Comparison of ENCODE assay signal across 28 cellular contexts in genomic region chr3:134680796-134681526, GRCh38. TPM values are rescaled to one million over a fixed set of nuclear protein-coding genes. Genes with fewer than 3 reads are reported as not detected.
"Had no signal": no experiment of that assay in that cellular context is flagged by ENCODE, and none has a peak within 500 bp of the region (broad histone marks: within the 10 kb centered on the region; RNA-seq: fewer than 3 reads in every experiment).

No MANE protein-coding gene starts in this region.

- DNase-seq: activated CD4-positive, alpha-beta T cell treated with anti-CD3 and anti-CD28 coated beads for 4 hours; activated CD4-positive, alpha-beta T cell treated with anti-CD3 and anti-CD28 coated beads, Interleukin-2, amount 50 U/mL, for 4 hours; activated naive CD4-positive, alpha-beta T cell; activated T-cell treated with anti-CD3 and anti-CD28 coated beads for 4 hours; activated T-cell treated with anti-CD3 and anti-CD28 coated beads, Interleukin-2, amount 50 U/mL, for 72 hours; aorta; effector memory CD4-positive, alpha-beta T cell; glutamatergic neuron; left colon; lower lobe of right lung; mesenchymal stem cell; natural killer cell; stimulated activated CD4-positive, alpha-beta T cell treated with anti-CD3 and anti-CD28 coated beads, Interleukin-15, amount 100 ng/mL, for 24 hours; stimulated activated naive CD4-positive, alpha-beta T cell treated with Interleukin-2 at 50 U/mL for 16 hours; testis; trophoblast cell had no signal

- H3K27me3 ChIP-seq: body of pancreas, dorsolateral prefrontal cortex, hepatocyte, testis had no signal

- H3K36me3 ChIP-seq: cardiac muscle cell, lower lobe of right lung had no signal

- H3K4me3 Mint-ChIP-seq: activated naive CD8-positive, alpha-beta T cell; activated T-cell treated with anti-CD3 and anti-CD28 coated beads, Interleukin-2, amount 50 U/mL, for 72 hours; natural killer cell had no signal

- H3K4me3 ChIP-seq: body of pancreas, cardiac muscle cell, coronary artery, dorsolateral prefrontal cortex, hepatocyte, lower lobe of right lung, smooth muscle cell, testis had no signal

- H3K36me3 Mint-ChIP-seq: activated naive CD8-positive, alpha-beta T cell; natural killer cell had no signal

- H3K9ac ChIP-seq: parathyroid adenoma had no signal

- ATAC-seq: activated T-cell treated with anti-CD3 and anti-CD28 coated beads, Interleukin-2, amount 50 U/mL, for 72 hours; body of pancreas; left colon; lower lobe of right lung; natural killer cell; sciatic nerve had no signal

- H3K4me1 Mint-ChIP-seq: natural killer cell had no signal

- H3K27ac Mint-ChIP-seq: activated naive CD8-positive, alpha-beta T cell; activated T-cell treated with anti-CD3 and anti-CD28 coated beads, Interleukin-2, amount 50 U/mL, for 72 hours; natural killer cell had no signal

- H3K4me1 ChIP-seq: body of pancreas, lower lobe of right lung, parathyroid adenoma had no signal

- H3K27ac ChIP-seq: body of pancreas, cardiac muscle cell, coronary artery, dorsolateral prefrontal cortex, hepatocyte, lower lobe of right lung, parathyroid adenoma, VCaP had no signal

- H3K9me3 ChIP-seq: body of pancreas, lower lobe of right lung, testis had no signal

RNA-seq across cellular contexts. Expression of gene KY, which starts 30.1 kb away (rescaled TPM):
- total RNA-seq: activated T-cell treated with anti-CD3 and anti-CD28 coated beads, Interleukin-2, amount 50 U/mL, for 72 hours; epithelial cell of proximal tubule; T-helper 1 cell treated with Interleukin-12 subunit alpha and Interleukin-12 subunit beta and Interleukin-4 antibody, amounts not matched to agents 30 ng/mL and 1 ng/mL, for 36 hours had no signal
